Comparison of ENCODE assay signal across 1 cellular context in the genomic region with DNA sequence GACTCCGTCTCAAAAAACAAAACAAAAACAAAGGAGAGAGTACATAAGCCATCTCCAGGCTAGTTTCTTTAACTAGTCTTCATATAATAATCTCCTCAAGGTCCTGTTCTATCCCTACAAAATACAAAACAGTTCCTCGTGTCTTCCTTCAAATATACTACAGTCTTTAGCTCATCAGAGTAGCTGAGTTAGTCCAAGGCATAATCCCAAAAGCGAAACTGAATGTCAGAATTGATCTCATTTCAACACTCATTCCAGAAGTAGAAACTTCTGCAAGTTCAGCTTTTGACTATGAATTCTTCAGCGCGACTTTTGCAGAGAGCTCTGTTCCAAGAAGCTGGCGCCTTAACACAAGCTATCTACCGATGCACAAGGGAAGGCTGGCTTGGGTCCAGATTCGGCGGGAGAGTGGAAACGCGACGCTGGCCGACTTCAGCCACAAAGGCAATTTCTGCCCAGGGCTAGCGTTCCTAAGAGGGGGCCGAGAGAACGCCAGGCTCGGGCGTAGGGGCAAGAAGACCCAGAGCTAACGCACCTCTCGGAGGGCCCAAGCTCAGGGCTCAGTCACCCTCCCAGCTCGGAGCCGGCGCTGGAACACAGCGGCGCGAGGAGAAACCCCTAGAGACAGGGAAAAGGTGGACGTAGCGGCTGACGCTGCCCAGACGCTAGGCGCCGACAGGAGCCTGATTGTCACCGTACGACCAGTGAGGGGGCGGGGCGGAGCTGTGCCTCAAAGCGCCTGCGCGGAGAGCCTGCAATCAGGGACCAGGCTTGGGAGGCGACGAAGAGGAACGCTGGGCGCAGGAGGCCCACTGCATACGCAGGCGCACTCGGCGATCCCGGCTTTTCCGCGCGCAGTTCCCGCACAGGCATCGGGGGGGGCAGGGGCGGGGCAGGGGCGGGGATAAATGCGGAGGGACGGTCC.
A peak's percentile ranks its signal among the peaks of the same experiment; 100 is the strongest.
TF ChIP-seq lines count a peak whose summit lies in the region.

No MANE protein-coding gene starts in this region.

TF ChIP-seq in K562, 482 proteins besides CTCF, POLR2A, EP300 and RAD21 (continued from another document and continues in another):
- TF ChIP-seq ZNF561 (CRISPR knock-in tag; conservative IDR thresholded peaks at IDR 0.05) (no peak), TEAD1 (CRISPR knock-in tag; IDR thresholded peaks at IDR 0.05) (no peak), TGIF2 (CRISPR knock-in tag; IDR thresholded peaks at IDR 0.05) (no peak), PHF8 (IDR thresholded peaks at IDR 0.05; ENCODE audit: borderline replicate concordance, low read length) (peak; percentile 91), JUN (IDR thresholded peaks at IDR 0.05; ENCODE audit: borderline replicate concordance, low read depth, low read length) (peak; percentile 17; the same call in 1 of the 2 replicates), JUN (CRISPR knock-in tag; IDR thresholded peaks at IDR 0.05; ENCODE audit: borderline replicate concordance) (no peak), KDM2B (CRISPR knock-in tag; IDR thresholded peaks at IDR 0.05) (peak; percentile 80; the same call in 1 of the 2 replicates), ZKSCAN8 (CRISPR knock-in tag; IDR thresholded peaks at IDR 0.05) (no peak), TEAD4 (IDR thresholded peaks at IDR 0.05; ENCODE audit: low read length) (peak; percentile 46), TEAD4 (CRISPR knock-in tag; IDR thresholded peaks at IDR 0.05; ENCODE audit: borderline replicate concordance) (no peak), DPF2 (IDR thresholded peaks at IDR 0.05) (peak; percentile 72), NFRKB (IDR thresholded peaks at IDR 0.05; ENCODE audit: low read depth) (no peak), ZSCAN29 (IDR thresholded peaks at IDR 0.05) (no peak), MTA1 (IDR thresholded peaks at IDR 0.05; ENCODE audit: borderline replicate concordance) (0 out of 2 replicates have a peak, but pooled peaks have one; percentile 44), NCOA6 (IDR thresholded peaks at IDR 0.05) (peak; percentile 71; the same call in 1 of the 2 replicates), CXXC5 (CRISPR knock-in tag; IDR thresholded peaks at IDR 0.05) (peak; percentile 87), MTF1 (CRISPR knock-in tag; IDR thresholded peaks at IDR 0.05; ENCODE audit: borderline replicate concordance) (no peak)
- TF ChIP-seq, protein P1, sequence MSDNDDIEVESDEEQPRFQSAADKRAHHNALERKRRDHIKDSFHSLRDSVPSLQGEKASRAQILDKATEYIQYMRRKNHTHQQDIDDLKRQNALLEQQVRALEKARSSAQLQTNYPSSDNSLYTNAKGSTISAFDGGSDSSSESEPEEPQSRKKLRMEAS (CRISPR knock-in tag; IDR thresholded peaks at IDR 0.05): peak; percentile 47; the same call in 1 of the 2 replicates
- TF ChIP-seq, protein P2, sequence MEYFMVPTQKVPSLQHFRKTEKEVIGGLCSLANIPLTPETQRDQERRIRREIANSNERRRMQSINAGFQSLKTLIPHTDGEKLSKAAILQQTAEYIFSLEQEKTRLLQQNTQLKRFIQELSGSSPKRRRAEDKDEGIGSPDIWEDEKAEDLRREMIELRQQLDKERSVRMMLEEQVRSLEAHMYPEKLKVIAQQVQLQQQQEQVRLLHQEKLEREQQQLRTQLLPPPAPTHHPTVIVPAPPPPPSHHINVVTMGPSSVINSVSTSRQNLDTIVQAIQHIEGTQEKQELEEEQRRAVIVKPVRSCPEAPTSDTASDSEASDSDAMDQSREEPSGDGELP (CRISPR knock-in tag; IDR thresholded peaks at IDR 0.05; ENCODE audit: borderline replicate concordance): peak; percentile 78
- TF ChIP-seq, protein P3, sequence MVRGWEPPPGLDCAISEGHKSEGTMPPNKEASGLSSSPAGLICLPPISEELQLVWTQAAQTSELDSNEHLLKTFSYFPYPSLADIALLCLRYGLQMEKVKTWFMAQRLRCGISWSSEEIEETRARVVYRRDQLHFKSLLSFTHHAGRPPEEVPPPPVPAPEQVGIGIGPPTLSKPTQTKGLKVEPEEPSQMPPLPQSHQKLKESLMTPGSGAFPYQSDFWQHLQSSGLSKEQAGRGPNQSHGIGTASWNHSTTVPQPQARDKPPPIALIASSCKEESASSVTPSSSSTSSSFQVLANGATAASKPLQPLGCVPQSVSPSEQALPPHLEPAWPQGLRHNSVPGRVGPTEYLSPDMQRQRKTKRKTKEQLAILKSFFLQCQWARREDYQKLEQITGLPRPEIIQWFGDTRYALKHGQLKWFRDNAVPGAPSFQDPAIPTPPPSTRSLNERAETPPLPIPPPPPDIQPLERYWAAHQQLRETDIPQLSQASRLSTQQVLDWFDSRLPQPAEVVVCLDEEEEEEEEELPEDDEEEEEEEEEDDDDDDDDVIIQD (CRISPR knock-in tag; IDR thresholded peaks at IDR 0.05): no peak
- TF ChIP-seq, protein P4, sequence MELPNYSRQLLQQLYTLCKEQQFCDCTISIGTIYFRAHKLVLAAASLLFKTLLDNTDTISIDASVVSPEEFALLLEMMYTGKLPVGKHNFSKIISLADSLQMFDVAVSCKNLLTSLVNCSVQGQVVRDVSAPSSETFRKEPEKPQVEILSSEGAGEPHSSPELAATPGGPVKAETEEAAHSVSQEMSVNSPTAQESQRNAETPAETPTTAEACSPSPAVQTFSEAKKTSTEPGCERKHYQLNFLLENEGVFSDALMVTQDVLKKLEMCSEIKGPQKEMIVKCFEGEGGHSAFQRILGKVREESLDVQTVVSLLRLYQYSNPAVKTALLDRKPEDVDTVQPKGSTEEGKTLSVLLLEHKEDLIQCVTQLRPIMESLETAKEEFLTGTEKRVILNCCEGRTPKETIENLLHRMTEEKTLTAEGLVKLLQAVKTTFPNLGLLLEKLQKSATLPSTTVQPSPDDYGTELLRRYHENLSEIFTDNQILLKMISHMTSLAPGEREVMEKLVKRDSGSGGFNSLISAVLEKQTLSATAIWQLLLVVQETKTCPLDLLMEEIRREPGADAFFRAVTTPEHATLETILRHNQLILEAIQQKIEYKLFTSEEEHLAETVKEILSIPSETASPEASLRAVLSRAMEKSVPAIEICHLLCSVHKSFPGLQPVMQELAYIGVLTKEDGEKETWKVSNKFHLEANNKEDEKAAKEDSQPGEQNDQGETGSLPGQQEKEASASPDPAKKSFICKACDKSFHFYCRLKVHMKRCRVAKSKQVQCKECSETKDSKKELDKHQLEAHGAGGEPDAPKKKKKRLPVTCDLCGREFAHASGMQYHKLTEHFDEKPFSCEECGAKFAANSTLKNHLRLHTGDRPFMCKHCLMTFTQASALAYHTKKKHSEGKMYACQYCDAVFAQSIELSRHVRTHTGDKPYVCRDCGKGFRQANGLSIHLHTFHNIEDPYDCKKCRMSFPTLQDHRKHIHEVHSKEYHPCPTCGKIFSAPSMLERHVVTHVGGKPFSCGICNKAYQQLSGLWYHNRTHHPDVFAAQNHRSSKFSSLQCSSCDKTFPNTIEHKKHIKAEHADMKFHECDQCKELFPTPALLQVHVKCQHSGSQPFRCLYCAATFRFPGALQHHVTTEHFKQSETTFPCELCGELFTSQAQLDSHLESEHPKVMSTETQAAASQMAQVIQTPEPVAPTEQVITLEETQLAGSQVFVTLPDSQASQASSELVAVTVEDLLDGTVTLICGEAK (IDR thresholded peaks at IDR 0.05): peak; percentile 53
- TF ChIP-seq, protein P4 (CRISPR knock-in tag; IDR thresholded peaks at IDR 0.05): no peak
- TF ChIP-seq, protein P5, sequence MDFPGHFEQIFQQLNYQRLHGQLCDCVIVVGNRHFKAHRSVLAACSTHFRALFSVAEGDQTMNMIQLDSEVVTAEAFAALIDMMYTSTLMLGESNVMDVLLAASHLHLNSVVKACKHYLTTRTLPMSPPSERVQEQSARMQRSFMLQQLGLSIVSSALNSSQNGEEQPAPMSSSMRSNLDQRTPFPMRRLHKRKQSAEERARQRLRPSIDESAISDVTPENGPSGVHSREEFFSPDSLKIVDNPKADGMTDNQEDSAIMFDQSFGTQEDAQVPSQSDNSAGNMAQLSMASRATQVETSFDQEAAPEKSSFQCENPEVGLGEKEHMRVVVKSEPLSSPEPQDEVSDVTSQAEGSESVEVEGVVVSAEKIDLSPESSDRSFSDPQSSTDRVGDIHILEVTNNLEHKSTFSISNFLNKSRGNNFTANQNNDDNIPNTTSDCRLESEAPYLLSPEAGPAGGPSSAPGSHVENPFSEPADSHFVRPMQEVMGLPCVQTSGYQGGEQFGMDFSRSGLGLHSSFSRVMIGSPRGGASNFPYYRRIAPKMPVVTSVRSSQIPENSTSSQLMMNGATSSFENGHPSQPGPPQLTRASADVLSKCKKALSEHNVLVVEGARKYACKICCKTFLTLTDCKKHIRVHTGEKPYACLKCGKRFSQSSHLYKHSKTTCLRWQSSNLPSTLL (IDR thresholded peaks at IDR 0.05): no peak
- TF ChIP-seq, protein P6, sequence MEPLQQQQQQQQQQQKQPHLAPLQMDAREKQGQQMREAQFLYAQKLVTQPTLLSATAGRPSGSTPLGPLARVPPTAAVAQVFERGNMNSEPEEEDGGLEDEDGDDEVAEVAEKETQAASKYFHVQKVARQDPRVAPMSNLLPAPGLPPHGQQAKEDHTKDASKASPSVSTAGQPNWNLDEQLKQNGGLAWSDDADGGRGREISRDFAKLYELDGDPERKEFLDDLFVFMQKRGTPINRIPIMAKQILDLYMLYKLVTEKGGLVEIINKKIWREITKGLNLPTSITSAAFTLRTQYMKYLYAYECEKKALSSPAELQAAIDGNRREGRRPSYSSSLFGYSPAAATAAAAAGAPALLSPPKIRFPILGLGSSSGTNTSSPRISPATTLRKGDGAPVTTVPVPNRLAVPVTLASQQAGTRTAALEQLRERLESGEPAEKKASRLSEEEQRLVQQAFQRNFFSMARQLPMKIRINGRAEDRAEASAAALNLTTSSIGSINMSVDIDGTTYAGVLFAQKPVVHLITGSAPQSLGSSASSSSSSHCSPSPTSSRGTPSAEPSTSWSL (CRISPR knock-in tag; IDR thresholded peaks at IDR 0.05; ENCODE audit: borderline replicate concordance): no peak
- TF ChIP-seq, protein P7, sequence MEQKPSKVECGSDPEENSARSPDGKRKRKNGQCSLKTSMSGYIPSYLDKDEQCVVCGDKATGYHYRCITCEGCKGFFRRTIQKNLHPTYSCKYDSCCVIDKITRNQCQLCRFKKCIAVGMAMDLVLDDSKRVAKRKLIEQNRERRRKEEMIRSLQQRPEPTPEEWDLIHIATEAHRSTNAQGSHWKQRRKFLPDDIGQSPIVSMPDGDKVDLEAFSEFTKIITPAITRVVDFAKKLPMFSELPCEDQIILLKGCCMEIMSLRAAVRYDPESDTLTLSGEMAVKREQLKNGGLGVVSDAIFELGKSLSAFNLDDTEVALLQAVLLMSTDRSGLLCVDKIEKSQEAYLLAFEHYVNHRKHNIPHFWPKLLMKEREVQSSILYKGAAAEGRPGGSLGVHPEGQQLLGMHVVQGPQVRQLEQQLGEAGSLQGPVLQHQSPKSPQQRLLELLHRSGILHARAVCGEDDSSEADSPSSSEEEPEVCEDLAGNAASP (IDR thresholded peaks at IDR 0.05): no peak
- TF ChIP-seq, protein P8, sequence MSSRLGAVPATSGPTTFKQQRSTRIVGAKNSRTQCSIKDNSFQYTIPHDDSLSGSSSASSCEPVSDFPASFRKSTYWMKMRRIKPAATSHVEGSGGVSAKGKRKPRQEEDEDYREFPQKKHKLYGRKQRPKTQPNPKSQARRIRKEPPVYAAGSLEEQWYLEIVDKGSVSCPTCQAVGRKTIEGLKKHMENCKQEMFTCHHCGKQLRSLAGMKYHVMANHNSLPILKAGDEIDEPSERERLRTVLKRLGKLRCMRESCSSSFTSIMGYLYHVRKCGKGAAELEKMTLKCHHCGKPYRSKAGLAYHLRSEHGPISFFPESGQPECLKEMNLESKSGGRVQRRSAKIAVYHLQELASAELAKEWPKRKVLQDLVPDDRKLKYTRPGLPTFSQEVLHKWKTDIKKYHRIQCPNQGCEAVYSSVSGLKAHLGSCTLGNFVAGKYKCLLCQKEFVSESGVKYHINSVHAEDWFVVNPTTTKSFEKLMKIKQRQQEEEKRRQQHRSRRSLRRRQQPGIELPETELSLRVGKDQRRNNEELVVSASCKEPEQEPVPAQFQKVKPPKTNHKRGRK (tag; IDR thresholded peaks at IDR 0.05): no peak
- TF ChIP-seq, protein P9, sequence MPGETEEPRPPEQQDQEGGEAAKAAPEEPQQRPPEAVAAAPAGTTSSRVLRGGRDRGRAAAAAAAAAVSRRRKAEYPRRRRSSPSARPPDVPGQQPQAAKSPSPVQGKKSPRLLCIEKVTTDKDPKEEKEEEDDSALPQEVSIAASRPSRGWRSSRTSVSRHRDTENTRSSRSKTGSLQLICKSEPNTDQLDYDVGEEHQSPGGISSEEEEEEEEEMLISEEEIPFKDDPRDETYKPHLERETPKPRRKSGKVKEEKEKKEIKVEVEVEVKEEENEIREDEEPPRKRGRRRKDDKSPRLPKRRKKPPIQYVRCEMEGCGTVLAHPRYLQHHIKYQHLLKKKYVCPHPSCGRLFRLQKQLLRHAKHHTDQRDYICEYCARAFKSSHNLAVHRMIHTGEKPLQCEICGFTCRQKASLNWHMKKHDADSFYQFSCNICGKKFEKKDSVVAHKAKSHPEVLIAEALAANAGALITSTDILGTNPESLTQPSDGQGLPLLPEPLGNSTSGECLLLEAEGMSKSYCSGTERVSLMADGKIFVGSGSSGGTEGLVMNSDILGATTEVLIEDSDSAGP (CRISPR knock-in tag; IDR thresholded peaks at IDR 0.05): no peak
- TF ChIP-seq, protein P10, sequence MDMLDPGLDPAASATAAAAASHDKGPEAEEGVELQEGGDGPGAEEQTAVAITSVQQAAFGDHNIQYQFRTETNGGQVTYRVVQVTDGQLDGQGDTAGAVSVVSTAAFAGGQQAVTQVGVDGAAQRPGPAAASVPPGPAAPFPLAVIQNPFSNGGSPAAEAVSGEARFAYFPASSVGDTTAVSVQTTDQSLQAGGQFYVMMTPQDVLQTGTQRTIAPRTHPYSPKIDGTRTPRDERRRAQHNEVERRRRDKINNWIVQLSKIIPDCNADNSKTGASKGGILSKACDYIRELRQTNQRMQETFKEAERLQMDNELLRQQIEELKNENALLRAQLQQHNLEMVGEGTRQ (CRISPR knock-in tag; IDR thresholded peaks at IDR 0.05): no peak
